ENCODE assay signal across 9 cellular contexts in the genomic region with DNA sequence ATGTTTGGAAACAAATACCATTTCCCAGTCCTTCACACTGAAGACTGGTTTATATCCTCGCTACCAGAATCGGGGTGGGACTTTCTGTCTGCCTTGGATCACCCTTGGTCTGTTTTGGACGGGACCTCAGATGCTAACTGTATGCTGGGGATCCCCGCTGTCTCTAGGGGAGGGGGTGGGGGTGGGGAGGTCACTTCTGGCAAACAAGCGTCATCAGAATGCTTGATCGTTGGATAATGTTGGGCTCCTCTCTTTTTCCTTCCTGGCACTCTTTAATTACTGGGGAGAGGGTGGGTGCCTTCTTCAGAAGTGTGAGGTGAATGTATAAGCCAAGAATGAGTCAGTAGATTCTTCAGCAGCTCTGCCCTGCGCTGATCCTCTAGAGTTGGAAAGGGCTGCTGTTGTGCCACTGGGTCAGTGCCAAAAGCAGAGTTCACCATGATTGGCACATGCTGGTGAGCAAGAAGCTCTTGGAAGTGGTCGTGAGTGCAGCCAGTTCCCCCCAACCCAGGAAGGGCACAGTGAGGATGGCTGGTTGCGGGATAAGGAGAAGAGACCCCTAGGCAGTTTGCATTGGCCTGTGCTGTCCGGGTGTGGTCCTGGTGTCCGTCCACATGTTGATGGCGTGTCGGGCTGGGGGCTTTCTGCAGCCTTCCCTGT. TPM values are rescaled to one million over a fixed set of nuclear protein-coding genes. Genes with fewer than 3 reads are reported as not detected.
DNase-seq lines count a peak whose midpoint lies in the region; ATAC-seq and TF ChIP-seq lines count a peak whose summit lies in the region.
"Had no signal": no experiment of that assay in that cellular context is flagged by ENCODE, and none has a peak within 500 bp of the region (broad histone marks: within the 10 kb centered on the region; RNA-seq: fewer than 3 reads in every experiment).

No MANE protein-coding gene starts in this region.

- peak; percentile 73 for DNase-seq in ACHN
- peak; percentile 51 for DNase-seq in IMR-90
- DNase-seq in colonic mucosa, result no peak
- DNase-seq in GM19240 (ENCODE audit: insufficient read length, low spot score), result no peak
- no peak for DNase-seq in DMS153 treated with DMSO at 0.1 percent for 48 hours (lab: John Stamatoyannopoulos, UW; ENCODE audit: unreplicated experiment)
- no peak for DNase-seq in NCI-H524 (lab: John Stamatoyannopoulos, UW)

- H3K27me3 ChIP-seq in IMR-90 (ENCODE audit: control insufficient read depth, insufficient read depth, low read length) (no peaks in the 10 kb centered on the region), colonic mucosa (no peaks in the 10 kb centered on the region), muscle layer of duodenum (ENCODE audit: low read depth, low read length) (no peaks in the 10 kb centered on the region)
- H3K27me3 ChIP-seq: neutrophil had no signal

- TF ChIP-seq CTCF in IMR-90 (conservative IDR thresholded peaks at IDR 0.05; ENCODE audit: low read depth, low read length), result no peak
- no peak for TF ChIP-seq CTCF in colonic mucosa (IDR thresholded peaks at IDR 0.05)

- peak overlapping the region; percentile 70; the same call in 1 of the 2 replicates for H3K14ac ChIP-seq in IMR-90 (replicated peaks; ENCODE audit: low read depth, low read length)

- peak overlapping the region; percentile 66 for H4K5ac ChIP-seq in IMR-90 (ENCODE audit: low read depth, low read length)

- H3K9ac ChIP-seq in IMR-90 (ENCODE audit: low read depth, low read length) (no peak overlapping the region), colonic mucosa (ENCODE audit: low read depth in 2 of 2, low read length in 2 of 2) (no peak overlapping the region)

- dilution Hi-C loops in IMR-90 (cut with HindIII; ENCODE audit: low sequenced_read_pairs, unreplicated experiment), result no loop called here

- peak overlapping the region; percentile 2 for H2BK20ac ChIP-seq in IMR-90 (ENCODE audit: low read depth, low read length)

- peak overlapping the region; percentile 64; the same call in 1 of the 2 replicates for H2AK5ac ChIP-seq in IMR-90 (ENCODE audit: low read depth, low read length)

- H4K20me1 ChIP-seq in IMR-90 (ENCODE audit: insufficient read depth, low read length), result peaks cover 8% of the 10 kb centered on the region; the same call in 1 of the 2 replicates

- TF ChIP-seq POLR2A in IMR-90 (IDR thresholded peaks at IDR 0.05; ENCODE audit: low read depth, low read length), result no peak

- peak overlapping the region; percentile 61 for H3K4me2 ChIP-seq in IMR-90 (ENCODE audit: low read depth, low read length)

- peak overlapping the region; percentile 55 for H3K4ac ChIP-seq in IMR-90 (ENCODE audit: low read depth, low read length)

- TF ChIP-seq RAD21 in IMR-90 (IDR thresholded peaks at IDR 0.05; ENCODE audit: low read length), result no peak

- ATAC-seq in IMR-90 (ENCODE audit: low read depth) (peak; percentile 54), HG03354 (IDR thresholded peaks at IDR 0.05; ENCODE audit: poor library complexity, severe bottlenecking, unreplicated experiment) (no peak)

- 0 out of 3 replicates have a peak overlapping the region, but pooled peaks have one; percentile 2 for H2BK15ac ChIP-seq in IMR-90 (ENCODE audit: low read depth, low read length)

- intact Hi-C loops in IMR-90 (cut with micrococcal nuclease) (loop anchor here (2.0 kb wide), 1 partner anchor 32 kb away; a partner anchor contains a TSS), colonic mucosa (cut with DNase I) (no loop called here)

- H3K56ac ChIP-seq in IMR-90 (ENCODE audit: extremely low read depth, insufficient read depth, low read length), result no peak overlapping the region

- H3K36me3 ChIP-seq in IMR-90 (ENCODE audit: control insufficient read depth, insufficient read depth, low read length), result 0 out of 2 replicates have a peak, but pooled peaks cover 2% of the 10 kb centered on the region
- no peaks in the 10 kb centered on the region for H3K36me3 ChIP-seq in colonic mucosa
- no peaks in the 10 kb centered on the region for H3K36me3 ChIP-seq in muscle layer of duodenum (ENCODE audit: control insufficient read depth in 1 of 2, insufficient read depth in 2 of 2, low read length in 2 of 2)

- H3K9me1 ChIP-seq in IMR-90 (ENCODE audit: insufficient read depth, low read length), result peaks cover 9% of the 10 kb centered on the region

- H3K9me3 ChIP-seq in IMR-90 (ENCODE audit: control insufficient read depth, insufficient read depth, low read length) (no peaks in the 10 kb centered on the region), colonic mucosa (no peaks in the 10 kb centered on the region), muscle layer of duodenum (ENCODE audit: control insufficient read depth in 1 of 2, low read length in 2 of 2) (no peaks in the 10 kb centered on the region)
- H3K9me3 ChIP-seq: neutrophil had no signal

- peak overlapping the region; percentile 47 for H2AFZ ChIP-seq in IMR-90 (replicated peaks; ENCODE audit: low read length, poor library complexity)

- H3K18ac ChIP-seq in IMR-90 (ENCODE audit: low read depth, low read length), result peak overlapping the region; percentile 58

- peak overlapping the region; percentile 46; the same call in 1 of the 2 replicates for H3K23ac ChIP-seq in IMR-90 (ENCODE audit: low read depth, low read length)

- H3K4me3 ChIP-seq in IMR-90 (ENCODE audit: insufficient read depth, low read depth, low read length) (no peak overlapping the region), colonic mucosa (no peak overlapping the region), muscle layer of duodenum (ENCODE audit: low read depth in 1 of 2, low read length in 2 of 2) (peak overlapping the region in 1 of 2 donors; percentile 50)

- H3K79me1 ChIP-seq in IMR-90 (ENCODE audit: low read depth in 1 of 2, low read length in 2 of 2), result peaks cover 22 to 50% of the 10 kb centered on the region in 2 experiments

- H3K4me1 ChIP-seq in IMR-90 (ENCODE audit: control insufficient read depth, insufficient read depth, low read length) (peaks cover 24% of the 10 kb centered on the region), colonic mucosa (no peaks in the 10 kb centered on the region), muscle layer of duodenum (ENCODE audit: control insufficient read depth in 1 of 2, insufficient read depth in 2 of 2, low read length in 2 of 2) (peaks cover 5 to 42% of the 10 kb centered on the region in 2 donors)

- H3K27ac ChIP-seq in IMR-90 (ENCODE audit: insufficient read depth, low read length) (peak overlapping the region; percentile 42; the same call in 1 of the 2 replicates), colonic mucosa (peak overlapping the region; percentile 67), muscle layer of duodenum (ENCODE audit: low read length) (peak overlapping the region; percentile 58)

- H4K8ac ChIP-seq in IMR-90 (ENCODE audit: low read depth in 2 of 2, low read length in 2 of 2), result peak overlapping the region; percentile 26 to 76; a peak in 2 of 4 replicates

- no TSS peak for BruUV-seq in IMR-90 (replicated peaks; lab: Mats Ljungman, UMichigan)

- in situ Hi-C loops in ACHN (cut with HindIII; ENCODE audit: low pct_ligation_motif_present, low pct_unique_long_range_greater_than_20kb, low sequenced_read_pairs), result no loop called here
- in situ Hi-C loops in IMR-90 (cut with MboI; ENCODE audit: low sequenced_read_pairs), result no loop called here

- 0 out of 2 replicates have a peak overlapping the region, but pooled peaks have one; percentile 44 for H2BK120ac ChIP-seq in IMR-90 (ENCODE audit: low read depth, low read length)

- peak overlapping the region; percentile 25; the same call in 1 of the 2 replicates for H4K91ac ChIP-seq in IMR-90 (ENCODE audit: insufficient read depth, low read depth, low read length)

- peak overlapping the region; percentile 77 for H2AK9ac ChIP-seq in IMR-90 (replicated peaks; ENCODE audit: low read depth, low read length, poor library complexity)

- WGBS in IMR-90 (ENCODE audit: extremely low coverage in 2 of 2, insufficient read length in 1 of 2), 2 experiments, result 51% methylated on average over 3 of the region's 13 CpGs; no CpG with 5 or more reads in 1 of the 2 experiments

- CTCF ChIA-PET in IMR-90 (lab: Yijun Ruan, JAX), result no interaction called here

- POLR2A ChIA-PET in IMR-90 (lab: Charles Lee; ENCODE audit: unreplicated experiment), result no interaction called here

- H2BK5ac ChIP-seq in IMR-90 (ENCODE audit: low read depth, low read length, poor library complexity, severe bottlenecking), result peak overlapping the region; percentile 27

TF ChIP-seq in IMR-90, 13 proteins besides CTCF, POLR2A, EP300 and RAD21:
- no peak for TF ChIP-seq MAFK (IDR thresholded peaks at IDR 0.05; ENCODE audit: low read depth, low read length)

RNA-seq across cellular contexts. Expression of a gene that starts 32.2 kb away (rescaled TPM):
- 5.8 and 6.5 TPM in 2 replicates for total RNA-seq in IMR-90 (2012; rRNA removed)
- polyA plus RNA-seq in IMR-90 (2012; rRNA removed), result 8.5 and 10.1 TPM in 2 replicates
- polyA plus RNA-seq in IMR-90 (2012; cell fraction: cytosol; rRNA removed), result 7.0 and 7.4 TPM in 2 replicates
- polyA plus RNA-seq in IMR-90 (2012; cell fraction: nucleus; rRNA removed; ENCODE audit: low replicate concordance), result 41.1 and 42.5 TPM in 2 replicates
- 10 to 100 TPM; 64.4 to 94.6 TPM for total RNA-seq in colonic mucosa

Comparison
In these comparisons a context has a peak if more than half of its experiments do, and no peak if none do; other contexts are left out.
1. DNase-seq: peak in ACHN (single experiment) and IMR-90 (single experiment); none in colonic mucosa (single experiment), GM19240 (single experiment), DMS153 treated with DMSO at 0.1 percent for 48 hours (single experiment) and NCI-H524 (0 of 2).
2. Peak in every context shown above with its lines, with median percentiles within 50 percentile points of each other: H3K27ac ChIP-seq.